Comparison of ENCODE assay signal across 20 cellular contexts in genomic region chrX:39805022-39805421, GRCh38.
DNase-seq lines count a peak whose midpoint lies in the region; ATAC-seq, FAIRE-seq and TF ChIP-seq lines count a peak whose summit lies in the region.
"Had no signal": no experiment of that assay in that cellular context is flagged by ENCODE, and none has a peak within 500 bp of the region (broad histone marks: within the 10 kb centered on the region; RNA-seq: fewer than 3 reads in every experiment).

No MANE protein-coding gene starts in this region.

- peaks cover 18% of the 10 kb centered on the region for H3K4me1 Mint-ChIP-seq in activated naive CD8-positive, alpha-beta T cell treated with anti-CD3 and anti-CD28 coated beads, Interleukin-2, amount 50 U/mL, for 24 hours
- H3K4me1 Mint-ChIP-seq in activated naive CD8-positive, alpha-beta T cell treated with anti-CD3 and anti-CD28 coated beads for 36 hours: peaks cover 5% of the 10 kb centered on the region
- peaks cover 9% of the 10 kb centered on the region for H3K4me1 Mint-ChIP-seq in progenitor cell of endocrine pancreas (ENCODE audit: low read depth)

- H3K9me3 ChIP-seq in keratinocyte (ENCODE audit: control insufficient read depth, low read depth, low read length): no peaks in the 10 kb centered on the region
- H3K9me3 ChIP-seq: BLaER1 had no signal

- DNase-seq in activated naive CD8-positive, alpha-beta T cell treated with anti-CD3 and anti-CD28 coated beads, Interleukin-2, amount 50 U/mL, for 24 hours: no peak
- DNase-seq in activated naive CD8-positive, alpha-beta T cell treated with anti-CD3 and anti-CD28 coated beads for 36 hours: no peak
- DNase-seq in bronchial epithelial cell (ENCODE audit: low read depth) (peak; percentile 35), keratinocyte (ENCODE audit: low read depth, low spot score) (peak; percentile 11), occipital lobe (lab: John Stamatoyannopoulos, UW) (no peak), progenitor cell of endocrine pancreas (ENCODE audit: low spot score, unreplicated experiment) (no peak), dorsolateral prefrontal cortex (no peak)
- DNase-seq: CD4-positive, alpha-beta T cell; COR-L47; DMS79 treated with DMSO at 0.1 percent for 48 hours; H9; KG1; NCI-H1092 treated with DMSO at 0.1 percent for 48 hours; NCI-H1436 treated with DMSO at 0.1 percent for 48 hours; NCI-H1930; PC-9; RPMI8226; SHP77 had no signal

- H2AFZ ChIP-seq in keratinocyte (ENCODE audit: control insufficient read depth, low read length): no peak overlapping the region
- H2AFZ ChIP-seq: PC-9 had no signal

- peak overlapping the region; percentile 39 for H3K27ac Mint-ChIP-seq in activated naive CD8-positive, alpha-beta T cell treated with anti-CD3 and anti-CD28 coated beads, Interleukin-2, amount 50 U/mL, for 24 hours
- no peak overlapping the region for H3K27ac Mint-ChIP-seq in activated naive CD8-positive, alpha-beta T cell treated with anti-CD3 and anti-CD28 coated beads for 36 hours
- no peak overlapping the region for H3K27ac Mint-ChIP-seq in progenitor cell of endocrine pancreas
- H3K27ac Mint-ChIP-seq: CD4-positive, alpha-beta T cell had no signal

- no peak overlapping the region for H3K4me3 Mint-ChIP-seq in activated naive CD8-positive, alpha-beta T cell treated with anti-CD3 and anti-CD28 coated beads, Interleukin-2, amount 50 U/mL, for 24 hours
- no peak overlapping the region for H3K4me3 Mint-ChIP-seq in activated naive CD8-positive, alpha-beta T cell treated with anti-CD3 and anti-CD28 coated beads for 36 hours
- H3K4me3 Mint-ChIP-seq in progenitor cell of endocrine pancreas (ENCODE audit: low read depth): no peak overlapping the region
- H3K4me3 Mint-ChIP-seq: CD4-positive, alpha-beta T cell; H9 had no signal

- dilution Hi-C loops in keratinocyte (cut with MboI; ENCODE audit: extremely low pct_ligation_motif_present, low sequenced_read_pairs): no loop called here

- H3K27me3 Mint-ChIP-seq in activated naive CD8-positive, alpha-beta T cell treated with anti-CD3 and anti-CD28 coated beads, Interleukin-2, amount 50 U/mL, for 24 hours: no peaks in the 10 kb centered on the region
- H3K27me3 Mint-ChIP-seq in activated naive CD8-positive, alpha-beta T cell treated with anti-CD3 and anti-CD28 coated beads for 36 hours: no peaks in the 10 kb centered on the region
- H3K27me3 Mint-ChIP-seq in progenitor cell of endocrine pancreas: peaks cover 6% of the 10 kb centered on the region
- H3K27me3 Mint-ChIP-seq: CD4-positive, alpha-beta T cell had no signal

- H4K20me1 ChIP-seq in keratinocyte (ENCODE audit: control insufficient read depth, extremely low read depth, insufficient read depth, low read length): no peaks in the 10 kb centered on the region
- H4K20me1 ChIP-seq: BLaER1 had no signal

- H3K36me3 ChIP-seq in bronchial epithelial cell (ENCODE audit: control insufficient read depth, insufficient read depth, low read length): no peaks in the 10 kb centered on the region
- H3K36me3 ChIP-seq in keratinocyte (ENCODE audit: control insufficient read depth in 2 of 2, extremely low read depth in 1 of 2, insufficient read depth in 2 of 2, low read length in 2 of 2): no peaks in the 10 kb centered on the region
- H3K36me3 ChIP-seq: BLaER1 had no signal

- H3K9ac ChIP-seq in keratinocyte (ENCODE audit: control insufficient read depth, extremely low read depth, insufficient read depth, low read length): no peak overlapping the region
- H3K9ac ChIP-seq: BLaER1 had no signal

- FAIRE-seq in bronchial epithelial cell (lab: Jason Lieb, UNC) (no peak), keratinocyte (lab: Jason Lieb, UNC) (peak; percentile 17)
- FAIRE-seq: GM12878 had no signal

- no peaks in the 10 kb centered on the region for H3K27me3 ChIP-seq in bronchial epithelial cell (ENCODE audit: control insufficient read depth, insufficient read depth, low read length)
- no peaks in the 10 kb centered on the region for H3K27me3 ChIP-seq in keratinocyte (ENCODE audit: control insufficient read depth, extremely low read depth, insufficient read depth, low read length)
- H3K27me3 ChIP-seq in dorsolateral prefrontal cortex: peaks cover 0 to 70% (median 16%) of the 10 kb centered on the region in 45 donors
- H3K27me3 ChIP-seq: BLaER1 had no signal

- intact Hi-C loops in dorsolateral prefrontal cortex (cut with DNase I): no loop called here

- TF ChIP-seq CTCF in bronchial epithelial cell (IDR thresholded peaks at IDR 0.05; ENCODE audit: insufficient read depth, low read length, severe bottlenecking): no peak
- no peak for TF ChIP-seq CTCF in keratinocyte (optimal IDR thresholded peaks at IDR 0.05 in 1 of 3, IDR thresholded peaks at IDR 0.05 in 1 of 3, conservative IDR thresholded peaks at IDR 0.05 in 1 of 3; ENCODE audit: extremely low read depth in 1 of 3, insufficient read depth in 2 of 3, low read length in 3 of 3)
- no peak for TF ChIP-seq CTCF in progenitor cell of endocrine pancreas (IDR thresholded peaks at IDR 0.05; ENCODE audit: unreplicated experiment)
- TF ChIP-seq CTCF in dorsolateral prefrontal cortex (IDR thresholded peaks at IDR 0.05 in 54 of 56, conservative IDR thresholded peaks at IDR 0.05 in 2 of 56; ENCODE audit: low read depth in 1 of 56, partially characterized antibody in 56 of 56): no peak

- no peak overlapping the region for H3K27ac ChIP-seq in keratinocyte (ENCODE audit: control insufficient read depth, insufficient read depth, low read length)
- no peak overlapping the region for H3K27ac ChIP-seq in dorsolateral prefrontal cortex
- H3K27ac ChIP-seq: BLaER1, PC-9 had no signal

- no peaks in the 10 kb centered on the region for H3K79me2 ChIP-seq in keratinocyte (ENCODE audit: control insufficient read depth, insufficient read depth, low read length)

- no peaks in the 10 kb centered on the region for H3K9me3 Mint-ChIP-seq in activated naive CD8-positive, alpha-beta T cell treated with anti-CD3 and anti-CD28 coated beads, Interleukin-2, amount 50 U/mL, for 24 hours
- no peaks in the 10 kb centered on the region for H3K9me3 Mint-ChIP-seq in activated naive CD8-positive, alpha-beta T cell treated with anti-CD3 and anti-CD28 coated beads for 36 hours
- H3K9me3 Mint-ChIP-seq in progenitor cell of endocrine pancreas (ENCODE audit: low read depth): peaks cover 7% of the 10 kb centered on the region
- H3K9me3 Mint-ChIP-seq: CD4-positive, alpha-beta T cell had no signal

- H3K4me3 ChIP-seq in bronchial epithelial cell (ENCODE audit: low read depth, low read length): no peak overlapping the region
- no peak overlapping the region for H3K4me3 ChIP-seq in keratinocyte (ENCODE audit: control insufficient read depth in 2 of 3, extremely low read depth in 1 of 3, insufficient read depth in 2 of 3, low read depth in 1 of 3, low read length in 3 of 3)
- H3K4me3 ChIP-seq in dorsolateral prefrontal cortex: no peak overlapping the region
- H3K4me3 ChIP-seq: BLaER1, GM12878, PC-9 had no signal

- peaks cover 6% of the 10 kb centered on the region for H3K4me1 ChIP-seq in keratinocyte (ENCODE audit: control insufficient read depth, extremely low read depth, insufficient read depth, low read length)
- H3K4me1 ChIP-seq: BLaER1 had no signal

- H3K4me2 ChIP-seq in keratinocyte (ENCODE audit: control insufficient read depth, extremely low read depth, insufficient read depth, low read depth, low read length): no peak overlapping the region
- H3K4me2 ChIP-seq: BLaER1, PC-9 had no signal

- no peaks in the 10 kb centered on the region for H3K36me3 Mint-ChIP-seq in activated naive CD8-positive, alpha-beta T cell treated with anti-CD3 and anti-CD28 coated beads, Interleukin-2, amount 50 U/mL, for 24 hours (ENCODE audit: low read depth)
- H3K36me3 Mint-ChIP-seq in activated naive CD8-positive, alpha-beta T cell treated with anti-CD3 and anti-CD28 coated beads for 36 hours: peaks cover 2% of the 10 kb centered on the region
- no peaks in the 10 kb centered on the region for H3K36me3 Mint-ChIP-seq in progenitor cell of endocrine pancreas (ENCODE audit: insufficient read depth)

- H3K9me1 ChIP-seq in keratinocyte (ENCODE audit: control insufficient read depth, extremely low read depth, insufficient read depth, low read length): no peaks in the 10 kb centered on the region

- no peak for ATAC-seq in activated naive CD8-positive, alpha-beta T cell treated with anti-CD3 and anti-CD28 coated beads, Interleukin-2, amount 50 U/mL, for 24 hours
- ATAC-seq: GM12878 had no signal

Comparison
In these comparisons a context has a peak if more than half of its experiments do, and no peak if none do; other contexts are left out.
1. DNase-seq: peak in bronchial epithelial cell (single experiment) and keratinocyte (single experiment); none in activated naive CD8-positive, alpha-beta T cell treated with anti-CD3 and anti-CD28 coated beads, Interleukin-2, amount 50 U/mL, for 24 hours (single experiment), activated naive CD8-positive, alpha-beta T cell treated with anti-CD3 and anti-CD28 coated beads for 36 hours (single experiment), occipital lobe (single experiment), progenitor cell of endocrine pancreas (single experiment) and dorsolateral prefrontal cortex (0 of 10).